ENCODE assay signal across 1 cellular context in the genomic region with DNA sequence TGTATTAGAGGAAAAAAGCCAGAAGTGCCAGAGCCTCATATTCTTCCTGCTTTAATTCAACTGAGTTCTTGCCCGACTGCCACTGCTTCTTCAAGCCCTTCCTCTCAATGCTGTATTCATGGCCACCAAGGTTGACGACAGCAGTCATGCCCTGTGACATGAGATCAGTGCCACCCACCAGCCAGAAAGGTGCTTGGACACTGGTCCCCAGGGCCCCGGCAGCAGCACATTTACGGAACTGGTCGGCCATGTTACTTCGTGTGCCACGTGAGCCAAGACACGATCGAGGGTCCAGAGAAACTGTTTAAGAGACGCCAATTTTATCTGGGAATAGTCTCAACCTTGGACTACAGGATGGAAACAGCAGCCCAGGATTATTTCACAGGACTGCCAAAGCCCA.
A peak's percentile ranks its signal among the peaks of the same experiment; 100 is the strongest.
TF ChIP-seq lines count a peak whose summit lies in the region.

No MANE protein-coding gene starts in this region.

TF ChIP-seq in HepG2, 621 proteins besides CTCF, POLR2A, EP300 and RAD21:
- TF ChIP-seq ZNF432 (CRISPR knock-in tag; IDR thresholded peaks at IDR 0.05; ENCODE audit: borderline replicate concordance), result no peak
- no peak for TF ChIP-seq SNRNP70 (IDR thresholded peaks at IDR 0.05; ENCODE audit: low read depth, low read length)
- TF ChIP-seq RBM22 (optimal IDR thresholded peaks at IDR 0.05; ENCODE audit: low read length), result peak; percentile 50
